Comparison of ENCODE assay signal across 20 cellular contexts in genomic region chr2:132253496-132254305, GRCh38.
DNase-seq lines count a peak whose midpoint lies in the region; ATAC-seq and TF ChIP-seq lines count a peak whose summit lies in the region.
"Had no signal": no experiment of that assay in that cellular context is flagged by ENCODE, and none has a peak within 500 bp of the region (broad histone marks: within the 10 kb centered on the region; RNA-seq: fewer than 3 reads in every experiment).

No MANE protein-coding gene starts in this region.

- peaks cover 0 to 50% (median 16%) of the 10 kb centered on the region in 4 donors for H3K27me3 ChIP-seq in esophagus muscularis mucosa

- H3K36me3 Mint-ChIP-seq in stimulated activated memory B cell treated with anti-CD40 and anti-IgM and Interleukin-4, amounts not matched to agents 10 μg/mL and 1 μg/mL and 100 μg/mL, for 72 hours, result no peaks in the 10 kb centered on the region

- H3K27ac Mint-ChIP-seq in stimulated activated memory B cell treated with anti-CD40 and anti-IgM and Interleukin-4, amounts not matched to agents 10 μg/mL and 1 μg/mL and 100 μg/mL, for 72 hours, result no peak overlapping the region
- H3K27ac Mint-ChIP-seq: B cell had no signal

- intact Hi-C loops in esophagus muscularis mucosa (cut with DNase I), result no loop called here

- no peak for TF ChIP-seq POLR2A in esophagus muscularis mucosa (IDR thresholded peaks at IDR 0.05; ENCODE audit: low read depth)

- no peak overlapping the region for H3K27ac ChIP-seq in esophagus muscularis mucosa (replicated peaks in 1 of 4)
- H3K27ac ChIP-seq: SK-N-MC had no signal

- TF ChIP-seq CTCF in GM13976 (IDR thresholded peaks at IDR 0.05; ENCODE audit: borderline replicate concordance, control extremely low read depth, extremely low read depth, insufficient read depth, missing control alignments) (no peak), esophagus muscularis mucosa (IDR thresholded peaks at IDR 0.05) (no peak)

- no peaks in the 10 kb centered on the region for H3K4me1 Mint-ChIP-seq in stimulated activated memory B cell treated with anti-CD40 and anti-IgM and Interleukin-4, amounts not matched to agents 10 μg/mL and 1 μg/mL and 100 μg/mL, for 72 hours
- H3K4me1 Mint-ChIP-seq: B cell had no signal

- H3K4me3 Mint-ChIP-seq in stimulated activated memory B cell treated with anti-CD40 and anti-IgM and Interleukin-4, amounts not matched to agents 10 μg/mL and 1 μg/mL and 100 μg/mL, for 72 hours, result no peak overlapping the region
- H3K4me3 Mint-ChIP-seq: B cell had no signal

- DNase-seq in D341Med (ENCODE audit: low spot score), result peak; percentile 12
- DNase-seq in GM13976 (ENCODE audit: low spot score), result peak; percentile 17
- DNase-seq in mesenteric fat pad (ENCODE audit: low spot score), result peak; percentile 76
- DNase-seq in foreskin melanocyte, result no peak
- DNase-seq in esophagus muscularis mucosa (ENCODE audit: extremely low spot score), result no peak
- DNase-seq: ACHN; COR-L47; DMS153; GF-D8; Kasumi-1; NCI-H1092 treated with DMSO at 0.1 percent for 48 hours; NCI-H146; NCI-H2081; NCI-H748 treated with DMSO at 0.1 percent for 48 hours; NK-92 treated with Interleukin-12 subunit alpha and Interleukin-12 subunit beta, amount 100 ng/mL, for 24 hours; Right ventricle myocardium superior had no signal

- in situ Hi-C loops in GM13976 (cut with MboI; ENCODE audit: low sequenced_read_pairs, unreplicated experiment), result no loop called here

- TF ChIP-seq EP300 in esophagus muscularis mucosa (IDR thresholded peaks at IDR 0.05), result no peak

- peaks cover 14% of the 10 kb centered on the region for H3K27me3 Mint-ChIP-seq in stimulated activated memory B cell treated with anti-CD40 and anti-IgM and Interleukin-4, amounts not matched to agents 10 μg/mL and 1 μg/mL and 100 μg/mL, for 72 hours

- H3K9me3 Mint-ChIP-seq in stimulated activated memory B cell treated with anti-CD40 and anti-IgM and Interleukin-4, amounts not matched to agents 10 μg/mL and 1 μg/mL and 100 μg/mL, for 72 hours, result peaks cover 8% of the 10 kb centered on the region

- peak; percentile 39 for ATAC-seq in stimulated activated memory B cell treated with anti-CD40 and anti-IgM and Interleukin-4, amounts not matched to agents 10 μg/mL and 1 μg/mL and 100 μg/mL, for 72 hours
- no peak for ATAC-seq in GM21528 (IDR thresholded peaks at IDR 0.05; ENCODE audit: low FRiP score, unreplicated experiment)

- H3K36me3 ChIP-seq in esophagus muscularis mucosa, result no peaks in the 10 kb centered on the region

- H3K4me3 ChIP-seq in esophagus muscularis mucosa, result no peak overlapping the region
- H3K4me3 ChIP-seq: SK-N-MC had no signal

- WGBS in esophagus muscularis mucosa, result 93% methylated on average over 42 of the region's 50 CpGs

- H3K4me1 ChIP-seq in esophagus muscularis mucosa, result peaks cover 9 to 17% (median 12%) of the 10 kb centered on the region in 4 donors

- H3K9me3 ChIP-seq in esophagus muscularis mucosa, result peaks cover 0 to 14% (median 5%) of the 10 kb centered on the region in 4 donors

Comparison
In these comparisons a context has a peak if more than half of its experiments do, and no peak if none do; other contexts are left out.
1. DNase-seq: peak in D341Med (single experiment), GM13976 (single experiment) and mesenteric fat pad (single experiment); none in foreskin melanocyte (single experiment) and esophagus muscularis mucosa (single experiment).